ENCODE assay signal across 1 cellular context in the genomic region with DNA sequence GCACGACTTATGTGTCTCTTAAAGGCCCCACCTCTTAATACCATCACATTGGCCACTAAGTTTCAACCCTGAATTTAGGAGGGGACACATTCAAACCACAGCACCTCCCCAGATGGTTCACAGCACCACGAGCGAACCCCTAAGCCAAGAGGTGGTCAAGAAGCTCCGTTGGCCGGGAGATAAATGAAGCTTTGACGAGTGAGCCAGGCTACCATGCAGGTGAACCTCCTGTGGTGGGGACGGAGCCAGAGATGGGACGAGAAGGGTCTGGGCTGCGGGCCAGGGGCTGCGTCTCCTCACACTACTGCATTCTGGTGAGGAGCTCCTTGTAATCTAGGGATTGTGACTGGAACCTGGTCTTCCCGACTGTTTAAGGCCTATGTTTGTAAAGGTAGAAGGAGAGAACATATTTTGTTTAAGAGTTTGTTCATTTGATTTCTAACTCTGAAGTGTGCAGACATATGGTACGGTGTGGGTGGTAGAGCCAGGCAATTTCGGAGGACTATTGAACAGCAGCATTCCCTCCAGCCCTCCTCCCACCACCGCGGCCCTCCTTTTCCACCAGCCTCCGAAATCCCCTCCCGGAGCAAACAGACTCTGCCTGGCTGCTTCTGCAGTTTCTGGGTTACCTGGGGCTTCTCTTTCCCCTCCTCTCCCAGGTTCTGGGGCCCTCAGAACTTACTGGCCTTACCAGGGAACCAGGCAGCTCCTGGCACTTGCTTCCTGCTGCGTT.
TF ChIP-seq lines count a peak whose summit lies in the region.

No MANE protein-coding gene starts in this region.

TF ChIP-seq in H1, 55 proteins besides CTCF, POLR2A, EP300 and RAD21:
- no peak for TF ChIP-seq SAP30 (IDR thresholded peaks at IDR 0.05; ENCODE audit: insufficient read depth, insufficient replicate concordance, low read length)
- TF ChIP-seq BACH1 (IDR thresholded peaks at IDR 0.05; ENCODE audit: low read length): no peak
- TF ChIP-seq GTF2F1 (IDR thresholded peaks at IDR 0.05; ENCODE audit: borderline replicate concordance, low read depth, low read length): no peak
- no peak for TF ChIP-seq CHD2 (IDR thresholded peaks at IDR 0.05; ENCODE audit: low read length)
- TF ChIP-seq BRCA1 (IDR thresholded peaks at IDR 0.05; ENCODE audit: low read depth, low read length): no peak
- no peak for TF ChIP-seq RFX5 (IDR thresholded peaks at IDR 0.05; ENCODE audit: borderline replicate concordance, low read depth, low read length)
- TF ChIP-seq SIN3A (conservative IDR thresholded peaks at IDR 0.05 in 1 of 2, IDR thresholded peaks at IDR 0.05 in 1 of 2; ENCODE audit: low read depth in 1 of 2, low read length in 2 of 2): no peak
- TF ChIP-seq TAF1 (IDR thresholded peaks at IDR 0.05; ENCODE audit: low read depth, low read length): no peak
- no peak for TF ChIP-seq CEBPB (IDR thresholded peaks at IDR 0.05; ENCODE audit: low read depth, low read length)
- TF ChIP-seq RNF2 (IDR thresholded peaks at IDR 0.05; ENCODE audit: borderline replicate concordance, low read depth, low read length, missing control alignments, poor library complexity, severe bottlenecking): no peak
- TF ChIP-seq TBP (IDR thresholded peaks at IDR 0.05; ENCODE audit: low read depth, low read length): no peak
- TF ChIP-seq HDAC6 (IDR thresholded peaks at IDR 0.05; ENCODE audit: low read depth, low read length): no peak
- no peak for TF ChIP-seq KDM4A (IDR thresholded peaks at IDR 0.05; ENCODE audit: low read depth, low read length, severe bottlenecking)
- no peak for TF ChIP-seq GABPA (IDR thresholded peaks at IDR 0.05; ENCODE audit: borderline replicate concordance, insufficient read depth, low read length)
- TF ChIP-seq, protein P1, sequence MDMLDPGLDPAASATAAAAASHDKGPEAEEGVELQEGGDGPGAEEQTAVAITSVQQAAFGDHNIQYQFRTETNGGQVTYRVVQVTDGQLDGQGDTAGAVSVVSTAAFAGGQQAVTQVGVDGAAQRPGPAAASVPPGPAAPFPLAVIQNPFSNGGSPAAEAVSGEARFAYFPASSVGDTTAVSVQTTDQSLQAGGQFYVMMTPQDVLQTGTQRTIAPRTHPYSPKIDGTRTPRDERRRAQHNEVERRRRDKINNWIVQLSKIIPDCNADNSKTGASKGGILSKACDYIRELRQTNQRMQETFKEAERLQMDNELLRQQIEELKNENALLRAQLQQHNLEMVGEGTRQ (IDR thresholded peaks at IDR 0.05; ENCODE audit: low read length): no peak
- no peak for TF ChIP-seq SP1 (IDR thresholded peaks at IDR 0.05; ENCODE audit: low read depth, low read length)
- no peak for TF ChIP-seq RXRA (IDR thresholded peaks at IDR 0.05; ENCODE audit: insufficient read depth, low read depth, low read length)
- TF ChIP-seq EZH2 (IDR thresholded peaks at IDR 0.05; ENCODE audit: low read depth, low read length, severe bottlenecking): no peak
- TF ChIP-seq, protein P2, sequence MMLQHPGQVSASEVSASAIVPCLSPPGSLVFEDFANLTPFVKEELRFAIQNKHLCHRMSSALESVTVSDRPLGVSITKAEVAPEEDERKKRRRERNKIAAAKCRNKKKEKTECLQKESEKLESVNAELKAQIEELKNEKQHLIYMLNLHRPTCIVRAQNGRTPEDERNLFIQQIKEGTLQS (IDR thresholded peaks at IDR 0.05; ENCODE audit: insufficient read depth, low read depth, low read length): no peak
